ENCODE assay signal across 34 cellular contexts in genomic region chr5:123907349-123907748, GRCh38.
DNase-seq lines count a peak whose midpoint lies in the region; ATAC-seq lines count a peak whose summit lies in the region.
"Had no signal": no experiment of that assay in that cellular context is flagged by ENCODE, and none has a peak within 500 bp of the region (broad histone marks: within the 10 kb centered on the region; RNA-seq: fewer than 3 reads in every experiment).

No MANE protein-coding gene starts in this region.

- peak; percentile 2 for DNase-seq in germinal center (ENCODE audit: low spot score)
- DNase-seq in stimulated activated CD4-positive, alpha-beta T cell treated with anti-CD3 and anti-CD28 coated beads, Interleukin-15, amount 100 ng/mL, for 24 hours = no peak
- DNase-seq in DMS153 treated with DMSO at 0.1 percent for 48 hours (lab: John Stamatoyannopoulos, UW; ENCODE audit: unreplicated experiment) = no peak
- no peak for DNase-seq in GM19238 (ENCODE audit: insufficient read length, low spot score)
- DNase-seq: ACHN; activated B cell treated with CpG ODN at 0.5 μM for 24 hours; activated CD4-positive, alpha-beta T cell treated with anti-CD3 and anti-CD28 coated beads, Interleukin-2, amount 10 ng/mL, durations not matched to agents 7 days and 5 days; activated T-cell treated with anti-CD3 and anti-CD28 coated beads, Interleukin-2, amount 50 U/mL, for 48 hours; BE2C; CD8-positive, alpha-beta memory T cell; effector CD8-positive, alpha-beta T cell; glutamatergic neuron; KG1; left colon; MG63; mucosa of descending colon; NCI-H1436; NCI-H2081 treated with DMSO at 0.1 percent for 48 hours; NCI-H446; NCI-H82; occipital lobe; PC-3; psoas muscle; stimulated activated CD4-positive, alpha-beta T cell treated with anti-CD3 and anti-CD28 coated beads, Interleukin-12 subunit alpha, Interleukin-12 subunit beta, amount 100 ng/mL, for 4 hours; stimulated activated CD4-positive, alpha-beta T cell treated with anti-CD3 and anti-CD28 coated beads, Interleukin-4, amount 100 ng/mL, for 1 hour; stomach; thyroid gland; uterus had no signal

- peak; percentile 54 for ATAC-seq in GM18519 (IDR thresholded peaks at IDR 0.05; ENCODE audit: low FRiP score, unreplicated experiment)
- ATAC-seq in GM21515 (IDR thresholded peaks at IDR 0.05; ENCODE audit: unreplicated experiment) = peak; percentile 56
- ATAC-seq in HG03520 (IDR thresholded peaks at IDR 0.05; ENCODE audit: unreplicated experiment) = peak; percentile 48
- ATAC-seq: GM23338; left colon; mucosa of descending colon; natural killer cell treated with Interleukin-12 subunit alpha and Interleukin-12 subunit beta and Interleukin-15 and Interleukin-18, amount 100 ng/mL, for 72 hours; PC-3; psoas muscle; sciatic nerve had no signal
